Comparison of ENCODE assay signal across 21 cellular contexts in genomic region chr14:65432361-65432948, GRCh38. TPM values are rescaled to one million over a fixed set of nuclear protein-coding genes. Genes with fewer than 3 reads are reported as not detected.
DNase-seq lines count a peak whose midpoint lies in the region; ATAC-seq, FAIRE-seq and TF ChIP-seq lines count a peak whose summit lies in the region.
"Had no signal": no experiment of that assay in that cellular context is flagged by ENCODE, and none has a peak within 500 bp of the region (broad histone marks: within the 10 kb centered on the region; RNA-seq: fewer than 3 reads in every experiment).

No MANE protein-coding gene starts in this region.

- TF ChIP-seq RAD21 in K562 (CRISPR knock-in tag; conservative IDR thresholded peaks at IDR 0.05 in 1 of 2, IDR thresholded peaks at IDR 0.05 in 1 of 2) = no peak

- no peak for TF ChIP-seq EP300 in K562 (IDR thresholded peaks at IDR 0.05; ENCODE audit: low read length)

- H3K9me3 Mint-ChIP-seq in Caco-2 (ENCODE audit: unreplicated experiment) (no peaks in the 10 kb centered on the region), HFFc6 (no peaks in the 10 kb centered on the region)
- H3K9me3 Mint-ChIP-seq in naive thymus-derived CD8-positive, alpha-beta T cell = peaks cover 0 to 3% (median 0%) of the 10 kb centered on the region in 9 donors
- H3K9me3 Mint-ChIP-seq: central memory CD8-positive, alpha-beta T cell; effector memory CD8-positive, alpha-beta T cell; T-helper 1 cell treated with Interleukin-12 subunit alpha and Interleukin-12 subunit beta and Interleukin-4 antibody, amounts not matched to agents 30 μg/mL and 1 μg/mL, for 36 hours had no signal

- H3K4me1 ChIP-seq in Caco-2 (peaks cover 10% of the 10 kb centered on the region; the same call in 1 of the 2 replicates), K562 (replicated peaks in 1 of 2; ENCODE audit: control insufficient read depth in 2 of 2, insufficient read depth in 2 of 2, low read length in 2 of 2) (peaks cover 6 to 30% of the 10 kb centered on the region in 2 experiments; a peak in 4 of 5 replicates)

- peak overlapping the region; percentile 64 for H3K27ac ChIP-seq in K562 (ENCODE audit: extremely low read depth, low read depth, low read length)
- H3K27ac ChIP-seq: parathyroid adenoma, tibial artery had no signal

- H3K36me3 Mint-ChIP-seq in Caco-2 (ENCODE audit: insufficient read depth, unreplicated experiment) (peaks cover 5% of the 10 kb centered on the region), HFFc6 (ENCODE audit: low read depth) (no peaks in the 10 kb centered on the region)
- peaks cover 13 to 45% (median 29%) of the 10 kb centered on the region in 3 donors for H3K36me3 Mint-ChIP-seq in naive thymus-derived CD8-positive, alpha-beta T cell

- BruUV-seq in Caco-2 (replicated peaks; lab: Mats Ljungman, UMichigan) (no TSS peak), K562 (replicated peaks; lab: Mats Ljungman, UMichigan) (no TSS peak)

- H4K20me1 ChIP-seq in K562 (replicated peaks; ENCODE audit: control insufficient read depth, insufficient read depth, low read length) = no peaks in the 10 kb centered on the region

- FAIRE-seq in K562 (lab: Jason Lieb, UNC) = no peak

- 0 out of 2 replicates have a peak, but pooled peaks cover 3% of the 10 kb centered on the region for H3K9me3 ChIP-seq in Caco-2
- H3K9me3 ChIP-seq in K562 (replicated peaks; ENCODE audit: control insufficient read depth, insufficient read depth, low read depth, low read length) = no peaks in the 10 kb centered on the region; the same call in none of the 2 replicates
- H3K9me3 ChIP-seq: tibial artery had no signal

- H3K27me3 ChIP-seq in Caco-2 (replicated peaks; ENCODE audit: control insufficient read depth, insufficient read depth, low read length) (no peaks in the 10 kb centered on the region), K562 (ENCODE audit: control insufficient read depth in 2 of 2, insufficient read depth in 2 of 2, low read length in 2 of 2) (no peaks in the 10 kb centered on the region)
- H3K27me3 ChIP-seq: tibial artery had no signal

- POLR2A ChIA-PET in Caco-2 (lab: Charles Lee) (no interaction called here), K562 (lab: Yijun Ruan, JAX) (no interaction called here)
- POLR2A ChIA-PET in naive thymus-derived CD8-positive, alpha-beta T cell (lab: Charles Lee) = no interaction called here

- H2AFZ ChIP-seq in K562 (ENCODE audit: low read depth, low read length) = peak overlapping the region; percentile 69
- H2AFZ ChIP-seq: parathyroid adenoma had no signal

- H3K79me2 ChIP-seq in K562 (ENCODE audit: control insufficient read depth, insufficient read depth, low read length) = peaks cover 43% of the 10 kb centered on the region

- H3K27ac Mint-ChIP-seq in Caco-2 (ENCODE audit: unreplicated experiment) (peak overlapping the region; percentile 7), HFFc6 (peak overlapping the region; percentile 24; the same call in 1 of the 2 replicates)
- H3K27ac Mint-ChIP-seq in naive thymus-derived CD8-positive, alpha-beta T cell = peak overlapping the region in 6 of 10 donors; percentile 22 to 72 (median 42)
- H3K27ac Mint-ChIP-seq: CD14-positive monocyte had no signal

- no peaks in the 10 kb centered on the region for H3K9me1 ChIP-seq in K562 (ENCODE audit: control insufficient read depth, insufficient read depth, low read length)

- TF ChIP-seq POLR2A in K562 (conservative IDR thresholded peaks at IDR 0.05) = no peak

- in situ Hi-C loops in K562 (cut with MboI) = no loop called here

- H3K4me3 ChIP-seq in Caco-2 (ENCODE audit: low read depth, low read length) (no peak overlapping the region), K562 (no peak overlapping the region)
- H3K4me3 ChIP-seq: tibial artery had no signal

- no peak for TF ChIP-seq CTCF in Caco-2 (IDR thresholded peaks at IDR 0.05; ENCODE audit: insufficient read depth in 1 of 2, low read depth in 1 of 2, low read length in 1 of 2, severe bottlenecking in 1 of 2, unreplicated experiment in 1 of 2)
- no peak for TF ChIP-seq CTCF in HFFc6 (IDR thresholded peaks at IDR 0.05)
- no peak for TF ChIP-seq CTCF in K562 (IDR thresholded peaks at IDR 0.05 in 2 of 3, conservative IDR thresholded peaks at IDR 0.05 in 1 of 3; ENCODE audit: insufficient read depth in 2 of 3, low read depth in 1 of 3, low read length in 3 of 3)

- 26% methylated on average over 5 of the region's 6 CpGs for WGBS in K562 (ENCODE audit: insufficient coverage, low coverage, missing lambda C conversion rate)

- H3K27me3 Mint-ChIP-seq in Caco-2 (ENCODE audit: insufficient read depth, unreplicated experiment) (no peaks in the 10 kb centered on the region), HFFc6 (ENCODE audit: insufficient read depth) (no peaks in the 10 kb centered on the region)
- no peaks in the 10 kb centered on the region for H3K27me3 Mint-ChIP-seq in naive thymus-derived CD8-positive, alpha-beta T cell
- H3K27me3 Mint-ChIP-seq: central memory CD8-positive, alpha-beta T cell; effector memory CD8-positive, alpha-beta T cell had no signal

- intact Hi-C loops in Caco-2 (cut with micrococcal nuclease; ENCODE audit: unreplicated experiment) = no loop called here
- intact Hi-C loops in K562 (cut with micrococcal nuclease) = no loop called here

- H3K4me3 Mint-ChIP-seq in Caco-2 (ENCODE audit: unreplicated experiment) (no peak overlapping the region), HFFc6 (peak overlapping the region; percentile 21; the same call in 1 of the 2 replicates)
- peak overlapping the region in 2 of 10 donors; percentile 15 to 16 for H3K4me3 Mint-ChIP-seq in naive thymus-derived CD8-positive, alpha-beta T cell
- H3K4me3 Mint-ChIP-seq: CD14-positive monocyte; central memory CD8-positive, alpha-beta T cell; T-helper 1 cell treated with Interleukin-12 subunit alpha and Interleukin-12 subunit beta and Interleukin-4 antibody, amounts not matched to agents 30 μg/mL and 1 μg/mL, for 36 hours had no signal

- H3K4me1 Mint-ChIP-seq in Caco-2 (ENCODE audit: low read depth, unreplicated experiment) (peaks cover 29% of the 10 kb centered on the region), HFFc6 (ENCODE audit: low read depth) (peaks cover 53% of the 10 kb centered on the region)
- peaks cover 27 to 57% (median 55%) of the 10 kb centered on the region in 4 donors for H3K4me1 Mint-ChIP-seq in naive thymus-derived CD8-positive, alpha-beta T cell

- peak overlapping the region in 1 of 2 experiments; percentile 56; a peak in 2 of 4 replicates for H3K9ac ChIP-seq in K562 (ENCODE audit: insufficient read depth in 1 of 2, low read depth in 2 of 2, low read length in 2 of 2)
- H3K9ac ChIP-seq: parathyroid adenoma had no signal

- H3K4me2 ChIP-seq in K562 (ENCODE audit: insufficient read depth, low read length) = peak overlapping the region; percentile 51; the same call in 1 of the 2 replicates

- ATAC-seq in K562 (peak; percentile 15), GM21526 (IDR thresholded peaks at IDR 0.05; ENCODE audit: low FRiP score, unreplicated experiment) (no peak), GM18873 (IDR thresholded peaks at IDR 0.05; ENCODE audit: low FRiP score, unreplicated experiment) (no peak)
- ATAC-seq in naive thymus-derived CD8-positive, alpha-beta T cell = no peak
- ATAC-seq: left cardiac atrium had no signal

- H3K36me3 ChIP-seq in Caco-2 (ENCODE audit: control insufficient read depth, insufficient read depth, low read length) = no peaks in the 10 kb centered on the region; the same call in 1 of the 2 replicates
- H3K36me3 ChIP-seq in K562 (ENCODE audit: control insufficient read depth, insufficient read depth, low read length) = no peaks in the 10 kb centered on the region
- H3K36me3 ChIP-seq: tibial artery had no signal

- CTCF ChIA-PET in Caco-2 (lab: Charles Lee) (no interaction called here), K562 (lab: Yijun Ruan, JAX; ENCODE audit: low intra/inter-chr PET ratio) (interaction anchor here (0.7 kb wide), 1 partner anchor 8 kb away, joined by 3 read pairs; no protein-coding TSS in a partner anchor)

- DNase-seq in Caco-2 (no peak), HFFc6 (no peak), K562 (ENCODE audit: extremely low read depth in 1 of 4, low spot score in 3 of 4) (no peak), DMS 273 treated with DMSO at 0.1 percent for 48 hours (lab: John Stamatoyannopoulos, UW) (no peak)
- no peak for DNase-seq in naive thymus-derived CD8-positive, alpha-beta T cell
- DNase-seq: activated CD4-positive, alpha-beta T cell treated with anti-CD3 and anti-CD28 coated beads for 1 hour; activated T-cell treated with anti-CD3 and anti-CD28 coated beads for 4 hours; effector memory CD8-positive, alpha-beta T cell; EL; H7; left cardiac atrium; NCI-H1417 treated with DMSO at 0.1 percent for 48 hours; NCI-H345; stimulated activated CD4-positive, alpha-beta T cell treated with anti-CD3 and anti-CD28 coated beads, Interleukin-4, amount 100 ng/mL, for 4 hours; tibial artery had no signal

TF ChIP-seq in K562, 482 proteins besides CTCF, POLR2A, EP300 and RAD21 (continues in another document):
- no peak for TF ChIP-seq NR2C2 (CRISPR knock-in tag; IDR thresholded peaks at IDR 0.05)
- TF ChIP-seq NR2C2 (tag; IDR thresholded peaks at IDR 0.05) = 0 out of 2 replicates have a peak, but pooled peaks have one; percentile 28

RNA-seq across cellular contexts. Expression of gene FUT8, which starts 19.9 kb away (rescaled TPM):
- total RNA-seq in Caco-2 (2022) = 63.0 and 67.1 TPM in 2 replicates
- total RNA-seq in HFFc6 (2021; fragmentation: NEBNext Ultra II Directional; extraction: Animal tissue kit (Norgen Biotek cat#: 25700)) = 10 to 100 TPM; 59.5 to 70.4 (median 63.8) TPM
- total RNA-seq in K562 (2011; cell fraction: chromatin; rRNA removed; ENCODE audit: low replicate concordance) = 12.8 and 21.0 TPM in 2 replicates
- total RNA-seq in K562 (2011; cell fraction: nucleolus; rRNA removed) = 9.8 and 10.1 TPM in 2 replicates
- total RNA-seq in K562 (2011; cell fraction: nucleoplasm; rRNA removed) = 13.3 and 16.0 TPM in 2 replicates
- total RNA-seq in K562 (2014; rRNA removed) = 7.8 and 9.1 TPM in 2 replicates
- 10.6 and 11.9 TPM in 2 replicates for total RNA-seq in K562 (2014; rRNA removed; fragmentation: Illumina TruSeq; extraction: Trizol)
- total RNA-seq in K562 (2015; rRNA removed; fragmentation: Illumina TruSeq; extraction: Trizol) = 14.7 and 15.2 TPM in 2 replicates
- 13.3 and 14.2 TPM in 2 replicates for total RNA-seq in K562 (2021)
- polyA plus RNA-seq in K562 (2011; rRNA removed) = 7.2 and 8.0 TPM in 2 replicates
- 3.6 and 6.1 TPM in 2 replicates for polyA plus RNA-seq in K562 (2011; cell fraction: cytosol; rRNA removed)
- polyA plus RNA-seq in K562 (2011; cell fraction: nucleus; rRNA removed) = 4.1 and 4.7 TPM in 2 replicates
- polyA plus RNA-seq in K562 (2012) = 8.2 and 10.1 TPM in 2 replicates
- polyA plus RNA-seq in K562 (2014; fragmentation: Illumina TruSeq; extraction: Trizol) = 8.6 and 11.0 TPM in 2 replicates
- polyA plus RNA-seq in K562 (2014; fragmentation: Nextera tagmentation; extraction: Ambion mirVana) = 1 to 10 TPM; 4.1 to 6.0 TPM
- 6.0 and 7.1 TPM in 2 replicates for polyA plus RNA-seq in K562 (2014; rRNA removed)
- 13.7 and 19.0 TPM in 2 replicates for polyA minus RNA-seq in K562 (2011; rRNA and poly(A)+ RNA removed)
- polyA minus RNA-seq in K562 (2011; cell fraction: cytosol; rRNA and poly(A)+ RNA removed) = 3.4 and 3.8 TPM in 2 replicates
- 7.3 and 12.3 TPM in 2 replicates for polyA minus RNA-seq in K562 (2011; cell fraction: nucleus; rRNA and poly(A)+ RNA removed)
- total RNA-seq in naive thymus-derived CD8-positive, alpha-beta T cell = 10 to 100 TPM; 46.9 to 51.2 TPM
- 10 to 100 TPM; 10.0 to 15.2 (median 10.4) TPM for polyA plus RNA-seq in naive thymus-derived CD8-positive, alpha-beta T cell
